12 cellular contexts compared by ENCODE assay signal in the genomic region with DNA sequence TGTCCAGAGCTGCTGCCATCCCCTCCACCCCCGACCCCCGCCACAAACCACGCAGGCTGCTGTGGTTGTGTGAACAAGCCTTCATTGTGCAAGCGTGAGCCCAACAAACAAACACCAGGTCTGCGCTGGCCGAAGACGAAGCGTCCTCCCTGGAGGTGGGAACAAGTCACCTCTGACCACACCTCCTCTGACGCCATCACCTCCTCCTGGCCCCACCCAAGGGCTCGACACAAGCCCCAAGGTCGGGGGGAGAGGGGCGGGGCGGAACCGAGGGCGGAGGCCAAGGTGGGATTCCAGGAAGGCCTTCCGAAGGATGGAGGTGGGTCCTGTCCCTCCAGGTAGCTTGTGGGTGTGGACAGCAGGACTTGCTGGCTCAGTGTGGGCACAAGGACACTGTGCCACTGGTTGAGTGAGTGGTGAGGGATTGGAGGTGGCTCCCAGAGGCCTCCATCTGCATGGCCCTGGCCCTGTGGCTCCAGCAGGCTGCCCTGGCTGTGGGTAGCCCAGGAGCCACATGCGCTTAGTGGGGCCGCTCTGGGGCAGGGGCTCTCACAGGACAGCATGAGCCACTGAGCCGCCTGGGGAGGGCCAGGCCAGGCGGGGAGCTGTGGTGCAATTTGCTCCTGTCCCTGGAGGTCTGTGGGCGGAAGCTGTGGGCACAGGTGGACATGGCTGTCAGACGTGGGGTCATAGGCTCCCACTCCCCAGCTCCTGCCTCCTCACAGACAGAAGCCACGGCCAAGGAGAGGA. TPM values are rescaled to one million over a fixed set of nuclear protein-coding genes. Genes with fewer than 3 reads are reported as not detected.
DNase-seq lines count a peak whose midpoint lies in the region; ATAC-seq and TF ChIP-seq lines count a peak whose summit lies in the region.
"Had no signal": no experiment of that assay in that cellular context is flagged by ENCODE, and none has a peak within 500 bp of the region (broad histone marks: within the 10 kb centered on the region; RNA-seq: fewer than 3 reads in every experiment).

No MANE protein-coding gene starts in this region.

- H2BK120ac ChIP-seq in H9 (ENCODE audit: low read depth, low read length, poor library complexity, severe bottlenecking), result no peak overlapping the region

- H3K27ac ChIP-seq in H9 (ENCODE audit: insufficient read length, low read depth, low read length) (no peak overlapping the region), spleen (peak overlapping the region; percentile 78 to 96 (median 92))

- no peaks in the 10 kb centered on the region for H3K23me2 ChIP-seq in H9 (ENCODE audit: insufficient read length, low read depth, low read length, poor library complexity, severe bottlenecking)

- no peaks in the 10 kb centered on the region for H3K27me3 ChIP-seq in H9 (ENCODE audit: insufficient read depth, low read length)
- no peaks in the 10 kb centered on the region for H3K27me3 ChIP-seq in iPS-15b (ENCODE audit: control insufficient read depth, insufficient read depth, low read length)
- no peaks in the 10 kb centered on the region for H3K27me3 ChIP-seq in spleen (replicated peaks in 1 of 7)
- H3K27me3 ChIP-seq: pancreas had no signal

- H3T11ph ChIP-seq in H9 (ENCODE audit: low read length), result no peak overlapping the region

- H4K91ac ChIP-seq in H9 (ENCODE audit: insufficient read length, low read depth, low read length), result no peak overlapping the region

- no peak overlapping the region for H3K4me2 ChIP-seq in H9 (ENCODE audit: insufficient read depth, insufficient read length, low read length)

- no peak for TF ChIP-seq POLR2A in spleen (IDR thresholded peaks at IDR 0.05)

- H3K4ac ChIP-seq in H9 (ENCODE audit: low read depth, low read length), result no peak overlapping the region

- no peak overlapping the region for H2BK15ac ChIP-seq in H9 (ENCODE audit: low read depth, low read length)

- intact Hi-C loops in spleen (cut with DNase I; ENCODE audit: low total_unique reads), result no loop called here

- H3K79me2 ChIP-seq in H9 (ENCODE audit: insufficient read depth, low read length), result no peaks in the 10 kb centered on the region

- ATAC-seq in activated T-helper 17 cell treated with anti-CD3 and anti-CD28 coated beads, Interleukin-2, amount 50 U/mL, for 72 hours (replicated peaks), result no peak
- ATAC-seq in GM21529 (IDR thresholded peaks at IDR 0.05; ENCODE audit: unreplicated experiment) (no peak), GM21825 (IDR thresholded peaks at IDR 0.05; ENCODE audit: unreplicated experiment) (no peak)
- ATAC-seq: stimulated activated effector memory CD8-positive, alpha-beta T cell treated with anti-CD3 and anti-CD28 coated beads, Interleukin-12 subunit alpha, Interleukin-12 subunit beta, amount 100 ng/mL, for 72 hours had no signal

- H3K18ac ChIP-seq in H9 (ENCODE audit: insufficient read length, low read depth, low read length), result no peak overlapping the region

- H3K4me3 ChIP-seq in iPS-15b (ENCODE audit: low read depth, low read length) (peak overlapping the region; percentile 30), spleen (peak overlapping the region in 4 of 8 donors; percentile 1 to 51 (median 10))
- H3K4me3 ChIP-seq: pancreas had no signal

- H2AK5ac ChIP-seq in H9 (ENCODE audit: insufficient read length, low read length), result no peak overlapping the region

- no peak overlapping the region for H4K5ac ChIP-seq in H9 (ENCODE audit: insufficient read length, low read depth, low read length)

- H3K36me3 ChIP-seq in iPS-15b (ENCODE audit: control insufficient read depth, insufficient read depth, low read length) (no peaks in the 10 kb centered on the region), spleen (peaks cover 0 to 74% (median 6%) of the 10 kb centered on the region in 6 donors)
- H3K36me3 ChIP-seq: pancreas had no signal

- H4K20me1 ChIP-seq in H9 (ENCODE audit: control insufficient read depth, insufficient read depth, insufficient read length), result no peaks in the 10 kb centered on the region

- H3K4me1 ChIP-seq in H9 (ENCODE audit: insufficient read depth, low read length) (no peaks in the 10 kb centered on the region; the same call in 1 of the 2 replicates), iPS-15b (ENCODE audit: control insufficient read depth, insufficient read depth, low read length) (peaks cover 9% of the 10 kb centered on the region), spleen (peaks cover 78 to 100% (median 95%) of the 10 kb centered on the region in 6 donors)
- H3K4me1 ChIP-seq: pancreas had no signal

- WGBS in H9 (ENCODE audit: extremely low coverage, insufficient read length, low lambda C conversion rate), result no CpG with 5 or more reads among the region's 23 CpGs
- WGBS in spleen, 5 donors, result 42 to 60% (median 52%) methylated on average over 16 to 23 of the region's 23 CpGs

- TF ChIP-seq CTCF in H9 (conservative IDR thresholded peaks at IDR 0.05) (no peak), spleen (IDR thresholded peaks at IDR 0.05 in 8 of 11, conservative IDR thresholded peaks at IDR 0.05 in 3 of 11) (no peak)

- H3K9me3 ChIP-seq in H9 (ENCODE audit: control insufficient read depth, low read depth, low read length), result no peaks in the 10 kb centered on the region
- no peaks in the 10 kb centered on the region for H3K9me3 ChIP-seq in iPS-15b (ENCODE audit: control insufficient read depth, insufficient read depth, low read length)
- no peaks in the 10 kb centered on the region for H3K9me3 ChIP-seq in spleen
- H3K9me3 ChIP-seq: pancreas had no signal

- H3K23ac ChIP-seq in H9 (ENCODE audit: insufficient read length, low read depth, low read length), result no peak overlapping the region

- peak; percentile 95 for DNase-seq in H9
- peak; percentile 93 for DNase-seq in spleen
- no peak for DNase-seq in inferior parietal cortex (ENCODE audit: extremely low spot score)
- DNase-seq in glomerular visceral epithelial cell (ENCODE audit: extremely low spot score), result no peak
- DNase-seq: effector CD4-positive, alpha-beta T cell; NCI-H2029 treated with DMSO at 0.1 percent for 48 hours had no signal

- H3K14ac ChIP-seq in H9 (ENCODE audit: insufficient read depth, low read length), result no peak overlapping the region; the same call in 1 of the 2 replicates

- no peak overlapping the region for H2BK20ac ChIP-seq in H9 (ENCODE audit: low read depth, low read length, poor library complexity, severe bottlenecking)

- no peaks in the 10 kb centered on the region for H3K9me3 Mint-ChIP-seq in H9
- H3K9me3 Mint-ChIP-seq in activated T-helper 17 cell treated with anti-CD3 and anti-CD28 coated beads, Interleukin-2, amount 50 U/mL, for 72 hours, result no peaks in the 10 kb centered on the region
- H3K9me3 Mint-ChIP-seq: stimulated activated effector memory CD8-positive, alpha-beta T cell treated with anti-CD3 and anti-CD28 coated beads, Interleukin-12 subunit alpha, Interleukin-12 subunit beta, amount 100 ng/mL, for 72 hours had no signal

- no peaks in the 10 kb centered on the region for H3K36me3 Mint-ChIP-seq in H9 (ENCODE audit: insufficient read depth in 1 of 3, low read depth in 3 of 3)
- no peaks in the 10 kb centered on the region for H3K36me3 Mint-ChIP-seq in activated T-helper 17 cell treated with anti-CD3 and anti-CD28 coated beads, Interleukin-2, amount 50 U/mL, for 72 hours (ENCODE audit: low read depth)
- H3K36me3 Mint-ChIP-seq: stimulated activated effector memory CD8-positive, alpha-beta T cell treated with anti-CD3 and anti-CD28 coated beads, Interleukin-12 subunit alpha, Interleukin-12 subunit beta, amount 100 ng/mL, for 72 hours had no signal

- no peak overlapping the region for H2BK12ac ChIP-seq in H9 (ENCODE audit: insufficient read length, low read depth, low read length)

- H2AFZ ChIP-seq in H9 (ENCODE audit: low read length), result no peak overlapping the region

- H3K4me1 Mint-ChIP-seq in H9, result peaks cover 8% of the 10 kb centered on the region in 2 experiments
- H3K4me1 Mint-ChIP-seq in activated T-helper 17 cell treated with anti-CD3 and anti-CD28 coated beads, Interleukin-2, amount 50 U/mL, for 72 hours, result peaks cover 4% of the 10 kb centered on the region

- H3K9ac ChIP-seq in H9 (ENCODE audit: extremely low read depth, insufficient read length, low read length) (no peak overlapping the region), iPS-15b (ENCODE audit: low read depth, low read length) (no peak overlapping the region)

- no peak overlapping the region for H4K8ac ChIP-seq in H9 (replicated peaks; ENCODE audit: insufficient read length, low read depth, low read length)

- no peaks in the 10 kb centered on the region for H3K79me1 ChIP-seq in H9 (ENCODE audit: insufficient read depth, low read depth, low read length, poor library complexity, severe bottlenecking)

- H3K27me3 Mint-ChIP-seq in H9 (ENCODE audit: low read depth), result no peaks in the 10 kb centered on the region
- no peaks in the 10 kb centered on the region for H3K27me3 Mint-ChIP-seq in activated T-helper 17 cell treated with anti-CD3 and anti-CD28 coated beads, Interleukin-2, amount 50 U/mL, for 72 hours

- H3K27ac Mint-ChIP-seq in H9, result peak overlapping the region in 2 of 3 experiments; percentile 79 to 91; a peak in 2 of 7 replicates
- peak overlapping the region; percentile 41 for H3K27ac Mint-ChIP-seq in activated T-helper 17 cell treated with anti-CD3 and anti-CD28 coated beads, Interleukin-2, amount 50 U/mL, for 72 hours
- H3K27ac Mint-ChIP-seq: stimulated activated effector memory CD8-positive, alpha-beta T cell treated with anti-CD3 and anti-CD28 coated beads, Interleukin-12 subunit alpha, Interleukin-12 subunit beta, amount 100 ng/mL, for 72 hours had no signal

- no peak overlapping the region for H3K56ac ChIP-seq in H9 (ENCODE audit: insufficient read length, low read depth, low read length)

- peak overlapping the region; percentile 30 to 40; a peak in 2 of 5 replicates for H3K4me3 Mint-ChIP-seq in H9
- no peak overlapping the region for H3K4me3 Mint-ChIP-seq in activated T-helper 17 cell treated with anti-CD3 and anti-CD28 coated beads, Interleukin-2, amount 50 U/mL, for 72 hours
- H3K4me3 Mint-ChIP-seq: stimulated activated effector memory CD8-positive, alpha-beta T cell treated with anti-CD3 and anti-CD28 coated beads, Interleukin-12 subunit alpha, Interleukin-12 subunit beta, amount 100 ng/mL, for 72 hours had no signal

- no peak overlapping the region for H2BK5ac ChIP-seq in H9 (ENCODE audit: insufficient read length, low read length)

RNA-seq across cellular contexts. Expression of a gene that starts 7.4 kb away (rescaled TPM):
- total RNA-seq in H9 (2021) (0.35 TPM in 1 of 2 replicates, not detected in the other), spleen (under 1 TPM in 3 of 7 donors, not detected in 4; 0.22 to 0.79 (median 0.23) TPM)
- not detected for total RNA-seq in activated T-helper 17 cell treated with anti-CD3 and anti-CD28 coated beads, Interleukin-2, amount 50 U/mL, for 72 hours
- polyA plus RNA-seq in spleen, result 1 to 10 TPM in 1 of 3 donors, under 1 TPM in 2; 0.09 to 1.9 (median 0.26) TPM
- total RNA-seq: pancreas had no signal

RNA-seq across cellular contexts. Expression of a gene that starts 36.8 kb away (rescaled TPM):
- total RNA-seq in H9 (2021), result 5.7 and 5.9 TPM in 2 replicates
- 1 to 10 TPM; 2.4 to 4.8 TPM for total RNA-seq in activated T-helper 17 cell treated with anti-CD3 and anti-CD28 coated beads, Interleukin-2, amount 50 U/mL, for 72 hours
- total RNA-seq in spleen, result 100 to 1,000 TPM in 3 of 7 donors, 10 to 100 TPM in 4; 62.5 to 190 (median 76.3) TPM
- 100 to 1,000 TPM in 2 of 3 donors, 10 to 100 TPM in 1; 76.1 to 437 (median 328) TPM for polyA plus RNA-seq in spleen

Comparison
In these comparisons a context has a peak if more than half of its experiments do, and no peak if none do; other contexts are left out.
1. DNase-seq: peak in H9 (single experiment) and spleen (single experiment); none in inferior parietal cortex (single experiment) and glomerular visceral epithelial cell (single experiment).